Comparison of ENCODE assay signal across 8 cellular contexts in genomic region chr1:151512326-151512725, GRCh38. TPM values are rescaled to one million over a fixed set of nuclear protein-coding genes. Genes with fewer than 3 reads are reported as not detected.
A peak's percentile ranks its signal among the peaks of the same experiment; 100 is the strongest.
DNase-seq lines count a peak whose midpoint lies in the region; ATAC-seq and TF ChIP-seq lines count a peak whose summit lies in the region.

No MANE protein-coding gene starts in this region.

- H3K9me3 ChIP-seq in left ventricle myocardium inferior (replicated peaks) (no peaks in the 10 kb centered on the region), heart left ventricle (no peaks in the 10 kb centered on the region), ascending aorta (no peaks in the 10 kb centered on the region), right lobe of liver (no peaks in the 10 kb centered on the region)

- 69 to 87% (median 74%) methylated on average over 4 of the region's 4 CpGs for WGBS in heart left ventricle, 4 donors
- WGBS in right lobe of liver (ENCODE audit: insufficient coverage, low coverage, low lambda C conversion rate, missing lambda C conversion rate): 27% methylated on average over 4 of the region's 4 CpGs
- WGBS in urinary bladder: 51% methylated on average over 4 of the region's 4 CpGs

- TF ChIP-seq POLR2A in heart left ventricle (IDR thresholded peaks at IDR 0.05): no peak
- TF ChIP-seq POLR2A in right lobe of liver (IDR thresholded peaks at IDR 0.05): no peak

- intact Hi-C loops in left ventricle myocardium inferior (cut with micrococcal nuclease): loop anchor here (10.0 kb wide), 1 partner anchor 48 kb away; no protein-coding TSS in a partner anchor
- intact Hi-C loops in heart left ventricle (cut with DNase I): no loop called here
- intact Hi-C loops in ascending aorta (cut with DNase I): loop anchor here (5.0 kb wide), 1 partner anchor 70 kb away; no protein-coding TSS in a partner anchor
- intact Hi-C loops in right lobe of liver (cut with DNase I): no loop called here

- TF ChIP-seq CTCF in left ventricle myocardium inferior (IDR thresholded peaks at IDR 0.05; ENCODE audit: borderline replicate concordance): no peak
- TF ChIP-seq CTCF in heart left ventricle (IDR thresholded peaks at IDR 0.05): no peak
- TF ChIP-seq CTCF in ascending aorta (IDR thresholded peaks at IDR 0.05): no peak
- no peak for TF ChIP-seq CTCF in right lobe of liver (IDR thresholded peaks at IDR 0.05)
- no peak for TF ChIP-seq CTCF in GM20000 (IDR thresholded peaks at IDR 0.05; ENCODE audit: extremely low read depth, missing control alignments)

- ATAC-seq in heart left ventricle (no peak), right lobe of liver (no peak)

- DNase-seq in left ventricle myocardium inferior: no peak
- no peak for DNase-seq in heart left ventricle
- no peak for DNase-seq in ascending aorta (ENCODE audit: low spot score in 2 of 2)
- DNase-seq in right lobe of liver: no peak
- DNase-seq in GM20000 (ENCODE audit: low spot score): no peak
- no peak for DNase-seq in HUDEP-2 (lab: John Stamatoyannopoulos, UW; ENCODE audit: unreplicated experiment in 76 of 76)
- no peak for DNase-seq in NCI-H1417 treated with DMSO at 0.1 percent for 48 hours (lab: John Stamatoyannopoulos, UW)

- no peaks in the 10 kb centered on the region for H3K36me3 ChIP-seq in left ventricle myocardium inferior
- no peaks in the 10 kb centered on the region for H3K36me3 ChIP-seq in heart left ventricle
- no peaks in the 10 kb centered on the region for H3K36me3 ChIP-seq in ascending aorta
- no peaks in the 10 kb centered on the region for H3K36me3 ChIP-seq in right lobe of liver
- no peaks in the 10 kb centered on the region for H3K36me3 ChIP-seq in urinary bladder (ENCODE audit: insufficient read depth)

- peaks cover 25% of the 10 kb centered on the region for H3K4me1 ChIP-seq in left ventricle myocardium inferior
- peaks cover 0 to 23% (median 10%) of the 10 kb centered on the region in 12 donors for H3K4me1 ChIP-seq in heart left ventricle
- H3K4me1 ChIP-seq in ascending aorta: peaks cover 0 to 13% of the 10 kb centered on the region in 2 donors
- peaks cover 0 to 59% (median 14%) of the 10 kb centered on the region in 4 donors for H3K4me1 ChIP-seq in right lobe of liver
- no peaks in the 10 kb centered on the region for H3K4me1 ChIP-seq in urinary bladder (ENCODE audit: insufficient read depth)

- peak overlapping the region; percentile 86 for H3K4me3 ChIP-seq in left ventricle myocardium inferior
- H3K4me3 ChIP-seq in heart left ventricle: peak overlapping the region in 5 of 12 donors; percentile 61 to 86 (median 67)
- peak overlapping the region; percentile 68 to 78 for H3K4me3 ChIP-seq in ascending aorta
- H3K4me3 ChIP-seq in right lobe of liver: peak overlapping the region; percentile 66 to 72 (median 67)
- peak overlapping the region; percentile 62 for H3K4me3 ChIP-seq in urinary bladder (ENCODE audit: low read depth, low read length)

- H3K27me3 ChIP-seq in left ventricle myocardium inferior (ENCODE audit: low read depth) (peaks cover 41% of the 10 kb centered on the region), heart left ventricle (peaks cover 0 to 20% (median 6%) of the 10 kb centered on the region in 9 donors), ascending aorta (no peaks in the 10 kb centered on the region), right lobe of liver (no peaks in the 10 kb centered on the region)

- H3K27ac ChIP-seq in left ventricle myocardium inferior (replicated peaks): no peak overlapping the region
- no peak overlapping the region for H3K27ac ChIP-seq in heart left ventricle
- no peak overlapping the region for H3K27ac ChIP-seq in ascending aorta
- H3K27ac ChIP-seq in right lobe of liver: peak overlapping the region; percentile 76 to 97 (median 90)
- no peak overlapping the region for H3K27ac ChIP-seq in urinary bladder (ENCODE audit: low read depth)

RNA-seq across cellular contexts. Expression of gene CGN, which starts 1.1 kb away (rescaled TPM):
- total RNA-seq in left ventricle myocardium inferior (0.52 TPM), heart left ventricle (10 to 100 TPM in 1 of 9 donors, under 1 TPM in 4, not detected in 4; 0.09 to 21.0 (median 0.29) TPM), ascending aorta (not detected), right lobe of liver (10 to 100 TPM; 15.9 to 65.4 (median 38.6) TPM), urinary bladder (5.9 TPM)
- polyA plus RNA-seq in heart left ventricle (under 1 TPM; 0.08 to 0.18 TPM), urinary bladder (5.5 TPM)

RNA-seq across cellular contexts. Expression of gene TUFT1, which starts 27.8 kb away (rescaled TPM):
- total RNA-seq in left ventricle myocardium inferior (3.6 TPM), heart left ventricle (10 to 100 TPM in 1 of 9 donors, 1 to 10 TPM in 8; 2.1 to 13.6 (median 4.3) TPM), ascending aorta (2.3 TPM), right lobe of liver (1 to 10 TPM; 1.6 to 8.0 (median 3.1) TPM), urinary bladder (9.7 TPM)
- polyA plus RNA-seq in heart left ventricle (1 to 10 TPM; 2.4 to 5.0 TPM), urinary bladder (8.5 TPM)

RNA-seq across cellular contexts. Expression of gene POGZ, which starts 53.0 kb away (rescaled TPM):
- total RNA-seq in left ventricle myocardium inferior (37.3 TPM), heart left ventricle (10 to 100 TPM; 26.0 to 64.3 (median 35.5) TPM), ascending aorta (18.1 TPM), right lobe of liver (10 to 100 TPM; 13.5 to 44.9 (median 29.9) TPM), urinary bladder (86.9 TPM)
- polyA plus RNA-seq in heart left ventricle (10 to 100 TPM; 11.4 to 20.6 TPM), urinary bladder (32.1 TPM)

Comparison
In these comparisons a context has a peak if more than half of its experiments do, and no peak if none do; other contexts are left out.
1. intact Hi-C loops: an anchor here in left ventricle myocardium inferior (10.0 kb wide) and ascending aorta (5.0 kb wide); none called in heart left ventricle and right lobe of liver.
2. H3K27ac ChIP-seq: peak in right lobe of liver (3 of 3); none in left ventricle myocardium inferior (single experiment), heart left ventricle (0 of 12), ascending aorta (0 of 2) and urinary bladder (single experiment).